In genomic region chr21:38170283-38170682, GRCh38 we compare ENCODE assay signal across 9 cellular contexts.
A peak's percentile ranks its signal among the peaks of the same experiment; 100 is the strongest.
DNase-seq lines count a peak whose midpoint lies in the region; ATAC-seq and TF ChIP-seq lines count a peak whose summit lies in the region.
"Had no signal": no experiment of that assay in that cellular context is flagged by ENCODE, and none has a peak within 500 bp of the region (broad histone marks: within the 10 kb centered on the region; RNA-seq: fewer than 3 reads in every experiment).

No MANE protein-coding gene starts in this region.

- H3K27ac ChIP-seq in right lobe of liver = no peak overlapping the region

- H3K4me3 ChIP-seq in BJ (ENCODE audit: low read depth, low read length) = no peak overlapping the region
- no peak overlapping the region for H3K4me3 ChIP-seq in WI38 (ENCODE audit: low read depth, low read length)
- H3K4me3 ChIP-seq in right lobe of liver = no peak overlapping the region

- POLR2A ChIA-PET in BJ (lab: Charles Lee) = no interaction called here

- no peaks in the 10 kb centered on the region for H3K9me3 ChIP-seq in right lobe of liver

- H3K4me1 ChIP-seq in right lobe of liver = peaks cover 0 to 7% (median 0%) of the 10 kb centered on the region in 4 donors

- peak; percentile 29 to 56 (median 45) for ATAC-seq in right lobe of liver
- no peak for ATAC-seq in GM18873 (IDR thresholded peaks at IDR 0.05; ENCODE audit: low FRiP score, unreplicated experiment)
- no peak for ATAC-seq in HG03442 (IDR thresholded peaks at IDR 0.05; ENCODE audit: unreplicated experiment)
- ATAC-seq: HCT116 had no signal

- H3K27me3 ChIP-seq in BJ (ENCODE audit: control insufficient read depth, insufficient read depth, low read length) = no peaks in the 10 kb centered on the region
- H3K27me3 ChIP-seq in right lobe of liver = no peaks in the 10 kb centered on the region

- WGBS in right lobe of liver (ENCODE audit: insufficient coverage, low coverage, low lambda C conversion rate, missing lambda C conversion rate) = 33% methylated on average over 1 of the region's 2 CpGs

- H3K36me3 ChIP-seq in BJ (ENCODE audit: control insufficient read depth, insufficient read depth, low read length) (no peaks in the 10 kb centered on the region), right lobe of liver (no peaks in the 10 kb centered on the region)

- TF ChIP-seq CTCF in BJ (IDR thresholded peaks at IDR 0.05; ENCODE audit: insufficient read depth, low read depth, low read length) (0 out of 2 replicates have a peak, but pooled peaks have one; percentile 26), WI38 (IDR thresholded peaks at IDR 0.05; ENCODE audit: low read depth, low read length) (peak; percentile 60), right lobe of liver (IDR thresholded peaks at IDR 0.05) (peak; percentile 19 to 33 (median 26))

- DNase-seq in BJ (ENCODE audit: low read depth) (no peak), H4 (ENCODE audit: low spot score) (peak; percentile 48), right lobe of liver (no peak), hippocampal formation (lab: John Stamatoyannopoulos, UW) (no peak)
- no peak for DNase-seq in stimulated activated CD4-positive, alpha-beta T cell treated with anti-CD3 and anti-CD28 coated beads, Interleukin-4, amount 100 ng/mL, for 24 hours

- CTCF ChIA-PET in BJ (lab: Yijun Ruan, JAX) = interaction anchor here (0.6 to 17.0 kb wide), 10 partner anchors 10 to 411 kb away, joined by 3 to 263 read pairs (median 4); no protein-coding TSS in a partner anchor

- intact Hi-C loops in right lobe of liver (cut with DNase I) = no loop called here

- no peak for TF ChIP-seq POLR2A in right lobe of liver (IDR thresholded peaks at IDR 0.05)

Comparison
In these comparisons a context has a peak if more than half of its experiments do, and no peak if none do; other contexts are left out.
1. ATAC-seq: peak in right lobe of liver (4 of 4); none in GM18873 (single experiment) and HG03442 (single experiment).
2. Peak in every context shown above with its lines, with median percentiles within 50 percentile points of each other: CTCF ChIP-seq.